Comparison of ENCODE assay signal across 1 cellular context in the genomic region with DNA sequence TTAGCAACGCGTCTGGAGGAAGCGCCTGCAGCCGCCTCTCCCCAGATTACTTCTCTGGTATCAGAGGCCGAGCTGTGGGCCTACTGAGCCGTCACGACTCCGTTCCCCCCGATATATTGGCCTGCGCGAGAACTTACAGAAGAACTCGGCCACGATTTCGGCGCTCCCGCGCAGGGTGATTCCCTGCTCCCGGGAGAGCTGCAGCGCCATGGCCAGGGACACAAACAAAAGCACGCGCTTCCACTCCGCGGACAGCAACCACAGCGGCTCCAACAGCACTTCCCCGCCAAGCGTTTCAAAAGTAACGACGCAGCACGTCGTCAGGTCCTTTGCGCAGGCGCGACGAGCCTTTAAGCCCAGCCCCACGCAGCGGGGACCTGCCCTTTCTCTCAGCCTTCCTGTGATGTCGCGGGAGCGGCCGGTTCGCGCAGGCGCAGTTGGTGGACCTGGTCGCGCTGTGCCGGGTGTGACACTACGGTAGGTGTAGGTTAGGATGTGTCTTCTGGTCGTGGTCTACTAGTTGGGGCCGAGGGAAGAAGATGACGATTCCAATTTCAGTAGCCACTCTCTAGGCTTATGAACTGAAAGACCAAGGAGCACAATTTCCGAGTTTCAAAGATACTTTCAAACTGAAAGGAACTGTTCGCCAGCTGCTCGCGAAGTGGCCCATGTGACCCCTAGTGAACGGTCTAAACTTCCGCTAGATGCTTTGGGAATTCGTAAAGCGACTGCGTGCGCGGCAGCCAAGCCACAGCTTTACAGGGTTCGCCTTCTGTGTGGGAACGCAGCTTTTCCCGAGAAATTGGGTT.
TF ChIP-seq lines count a peak whose summit lies in the region.

Gene MAD2L1, minus strand, starts transcription at position 324 of the 809 bp plus-strand sequence. Its CDS starts 114 bp downstream, at position 210.

TF ChIP-seq in HepG2, 621 proteins besides CTCF, POLR2A, EP300 and RAD21 (continued from another document and continues in another):
- TF ChIP-seq CEBPB (IDR thresholded peaks at IDR 0.05; ENCODE audit: borderline replicate concordance, low read depth, low read length): no peak
- TF ChIP-seq ZNF34 (CRISPR knock-in tag; IDR thresholded peaks at IDR 0.05; ENCODE audit: borderline replicate concordance): no peak
- TF ChIP-seq, protein P1, sequence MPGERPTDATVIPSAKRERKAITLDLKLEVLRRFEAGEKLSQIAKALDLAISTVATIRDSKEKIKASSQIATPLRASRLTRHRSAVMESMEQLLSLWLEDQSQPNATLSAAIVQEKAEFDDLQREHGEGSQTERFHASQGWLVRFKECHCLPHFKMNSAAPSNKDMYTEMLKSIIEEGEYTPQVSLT (CRISPR knock-in tag; IDR thresholded peaks at IDR 0.05; ENCODE audit: borderline replicate concordance, low read depth): no peak
- TF ChIP-seq SNAI1 (CRISPR knock-in tag; IDR thresholded peaks at IDR 0.05; ENCODE audit: borderline replicate concordance): 0 out of 2 replicates have a peak, but pooled peaks have one; percentile 57
- TF ChIP-seq, protein P2, sequence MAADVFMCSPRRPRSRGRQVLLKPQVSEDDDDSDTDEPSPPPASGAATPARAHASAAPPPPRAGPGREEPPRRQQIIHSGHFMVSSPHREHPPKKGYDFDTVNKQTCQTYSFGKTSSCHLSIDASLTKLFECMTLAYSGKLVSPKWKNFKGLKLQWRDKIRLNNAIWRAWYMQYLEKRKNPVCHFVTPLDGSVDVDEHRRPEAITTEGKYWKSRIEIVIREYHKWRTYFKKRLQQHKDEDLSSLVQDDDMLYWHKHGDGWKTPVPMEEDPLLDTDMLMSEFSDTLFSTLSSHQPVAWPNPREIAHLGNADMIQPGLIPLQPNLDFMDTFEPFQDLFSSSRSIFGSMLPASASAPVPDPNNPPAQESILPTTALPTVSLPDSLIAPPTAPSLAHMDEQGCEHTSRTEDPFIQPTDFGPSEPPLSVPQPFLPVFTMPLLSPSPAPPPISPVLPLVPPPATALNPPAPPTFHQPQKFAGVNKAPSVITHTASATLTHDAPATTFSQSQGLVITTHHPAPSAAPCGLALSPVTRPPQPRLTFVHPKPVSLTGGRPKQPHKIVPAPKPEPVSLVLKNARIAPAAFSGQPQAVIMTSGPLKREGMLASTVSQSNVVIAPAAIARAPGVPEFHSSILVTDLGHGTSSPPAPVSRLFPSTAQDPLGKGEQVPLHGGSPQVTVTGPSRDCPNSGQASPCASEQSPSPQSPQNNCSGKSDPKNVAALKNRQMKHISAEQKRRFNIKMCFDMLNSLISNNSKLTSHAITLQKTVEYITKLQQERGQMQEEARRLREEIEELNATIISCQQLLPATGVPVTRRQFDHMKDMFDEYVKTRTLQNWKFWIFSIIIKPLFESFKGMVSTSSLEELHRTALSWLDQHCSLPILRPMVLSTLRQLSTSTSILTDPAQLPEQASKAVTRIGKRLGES (CRISPR knock-in tag; IDR thresholded peaks at IDR 0.05; ENCODE audit: borderline replicate concordance): no peak
- TF ChIP-seq YEATS4 (CRISPR knock-in tag; IDR thresholded peaks at IDR 0.05; ENCODE audit: borderline replicate concordance): peak; percentile 75
- TF ChIP-seq, protein P3, sequence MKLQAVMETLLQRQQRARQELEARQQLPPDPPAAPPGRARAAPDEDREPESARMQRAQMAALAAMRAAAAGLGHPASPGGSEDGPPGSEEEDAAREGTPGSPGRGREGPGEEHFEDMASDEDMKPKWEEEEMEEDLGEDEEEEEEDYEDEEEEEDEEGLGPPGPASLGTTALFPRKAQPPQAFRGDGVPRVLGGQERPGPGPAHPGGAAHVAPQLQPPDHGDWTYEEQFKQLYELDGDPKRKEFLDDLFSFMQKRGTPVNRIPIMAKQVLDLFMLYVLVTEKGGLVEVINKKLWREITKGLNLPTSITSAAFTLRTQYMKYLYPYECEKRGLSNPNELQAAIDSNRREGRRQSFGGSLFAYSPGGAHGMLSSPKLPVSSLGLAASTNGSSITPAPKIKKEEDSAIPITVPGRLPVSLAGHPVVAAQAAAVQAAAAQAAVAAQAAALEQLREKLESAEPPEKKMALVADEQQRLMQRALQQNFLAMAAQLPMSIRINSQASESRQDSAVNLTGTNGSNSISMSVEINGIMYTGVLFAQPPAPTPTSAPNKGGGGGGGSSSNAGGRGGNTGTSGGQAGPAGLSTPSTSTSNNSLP (IDR thresholded peaks at IDR 0.05; ENCODE audit: low read depth, low read length): no peak; the same call in 1 of the 2 replicates
- peak; percentile 86; the same call in 1 of the 2 replicates for TF ChIP-seq SAFB2 (CRISPR knock-in tag; IDR thresholded peaks at IDR 0.05; ENCODE audit: borderline replicate concordance, low read depth)
- TF ChIP-seq EED (CRISPR knock-in tag; IDR thresholded peaks at IDR 0.05): no peak
- no peak; the same call in 1 of the 2 replicates for TF ChIP-seq ZNF670 (CRISPR knock-in tag; IDR thresholded peaks at IDR 0.05; ENCODE audit: borderline replicate concordance)
- TF ChIP-seq SALL1 (CRISPR knock-in tag; IDR thresholded peaks at IDR 0.05): peak; percentile 60
- TF ChIP-seq, protein P4, sequence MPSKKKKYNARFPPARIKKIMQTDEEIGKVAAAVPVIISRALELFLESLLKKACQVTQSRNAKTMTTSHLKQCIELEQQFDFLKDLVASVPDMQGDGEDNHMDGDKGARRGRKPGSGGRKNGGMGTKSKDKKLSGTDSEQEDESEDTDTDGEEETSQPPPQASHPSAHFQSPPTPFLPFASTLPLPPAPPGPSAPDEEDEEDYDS (CRISPR knock-in tag; IDR thresholded peaks at IDR 0.05): peak; percentile 72
- no peak for TF ChIP-seq MAF1 (CRISPR knock-in tag; IDR thresholded peaks at IDR 0.05; ENCODE audit: borderline replicate concordance)
- TF ChIP-seq CHCHD3 (CRISPR knock-in tag; IDR thresholded peaks at IDR 0.05): peak; percentile 44
- TF ChIP-seq, protein P5, sequence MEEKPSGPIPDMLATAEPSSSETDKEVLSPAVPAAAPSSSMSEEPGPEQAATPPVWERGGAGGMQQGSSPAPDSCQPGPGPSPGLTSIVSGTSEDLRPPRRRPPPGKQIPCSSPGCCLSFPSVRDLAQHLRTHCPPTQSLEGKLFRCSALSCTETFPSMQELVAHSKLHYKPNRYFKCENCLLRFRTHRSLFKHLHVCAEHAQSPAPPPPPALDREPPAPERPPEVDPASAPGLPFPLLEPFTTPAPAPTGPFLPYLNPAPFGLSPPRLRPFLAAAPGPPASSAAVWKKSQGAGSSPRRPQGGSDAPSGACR (CRISPR knock-in tag; IDR thresholded peaks at IDR 0.05): no peak
- TF ChIP-seq, protein P6, sequence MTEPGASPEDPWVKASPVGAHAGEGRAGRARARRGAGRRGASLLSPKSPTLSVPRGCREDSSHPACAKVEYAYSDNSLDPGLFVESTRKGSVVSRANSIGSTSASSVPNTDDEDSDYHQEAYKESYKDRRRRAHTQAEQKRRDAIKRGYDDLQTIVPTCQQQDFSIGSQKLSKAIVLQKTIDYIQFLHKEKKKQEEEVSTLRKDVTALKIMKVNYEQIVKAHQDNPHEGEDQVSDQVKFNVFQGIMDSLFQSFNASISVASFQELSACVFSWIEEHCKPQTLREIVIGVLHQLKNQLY (CRISPR knock-in tag; IDR thresholded peaks at IDR 0.05): no peak
- peak; percentile 55; the same call in 1 of the 2 replicates for TF ChIP-seq GATA4 (IDR thresholded peaks at IDR 0.05; ENCODE audit: borderline replicate concordance, low read depth)
- no peak for TF ChIP-seq ZBTB49 (CRISPR knock-in tag; IDR thresholded peaks at IDR 0.05; ENCODE audit: borderline replicate concordance)
- no peak for TF ChIP-seq SMARCE1 (IDR thresholded peaks at IDR 0.05; ENCODE audit: borderline replicate concordance)
- TF ChIP-seq CC2D1A (CRISPR knock-in tag; IDR thresholded peaks at IDR 0.05): no peak
- TF ChIP-seq, protein P7, sequence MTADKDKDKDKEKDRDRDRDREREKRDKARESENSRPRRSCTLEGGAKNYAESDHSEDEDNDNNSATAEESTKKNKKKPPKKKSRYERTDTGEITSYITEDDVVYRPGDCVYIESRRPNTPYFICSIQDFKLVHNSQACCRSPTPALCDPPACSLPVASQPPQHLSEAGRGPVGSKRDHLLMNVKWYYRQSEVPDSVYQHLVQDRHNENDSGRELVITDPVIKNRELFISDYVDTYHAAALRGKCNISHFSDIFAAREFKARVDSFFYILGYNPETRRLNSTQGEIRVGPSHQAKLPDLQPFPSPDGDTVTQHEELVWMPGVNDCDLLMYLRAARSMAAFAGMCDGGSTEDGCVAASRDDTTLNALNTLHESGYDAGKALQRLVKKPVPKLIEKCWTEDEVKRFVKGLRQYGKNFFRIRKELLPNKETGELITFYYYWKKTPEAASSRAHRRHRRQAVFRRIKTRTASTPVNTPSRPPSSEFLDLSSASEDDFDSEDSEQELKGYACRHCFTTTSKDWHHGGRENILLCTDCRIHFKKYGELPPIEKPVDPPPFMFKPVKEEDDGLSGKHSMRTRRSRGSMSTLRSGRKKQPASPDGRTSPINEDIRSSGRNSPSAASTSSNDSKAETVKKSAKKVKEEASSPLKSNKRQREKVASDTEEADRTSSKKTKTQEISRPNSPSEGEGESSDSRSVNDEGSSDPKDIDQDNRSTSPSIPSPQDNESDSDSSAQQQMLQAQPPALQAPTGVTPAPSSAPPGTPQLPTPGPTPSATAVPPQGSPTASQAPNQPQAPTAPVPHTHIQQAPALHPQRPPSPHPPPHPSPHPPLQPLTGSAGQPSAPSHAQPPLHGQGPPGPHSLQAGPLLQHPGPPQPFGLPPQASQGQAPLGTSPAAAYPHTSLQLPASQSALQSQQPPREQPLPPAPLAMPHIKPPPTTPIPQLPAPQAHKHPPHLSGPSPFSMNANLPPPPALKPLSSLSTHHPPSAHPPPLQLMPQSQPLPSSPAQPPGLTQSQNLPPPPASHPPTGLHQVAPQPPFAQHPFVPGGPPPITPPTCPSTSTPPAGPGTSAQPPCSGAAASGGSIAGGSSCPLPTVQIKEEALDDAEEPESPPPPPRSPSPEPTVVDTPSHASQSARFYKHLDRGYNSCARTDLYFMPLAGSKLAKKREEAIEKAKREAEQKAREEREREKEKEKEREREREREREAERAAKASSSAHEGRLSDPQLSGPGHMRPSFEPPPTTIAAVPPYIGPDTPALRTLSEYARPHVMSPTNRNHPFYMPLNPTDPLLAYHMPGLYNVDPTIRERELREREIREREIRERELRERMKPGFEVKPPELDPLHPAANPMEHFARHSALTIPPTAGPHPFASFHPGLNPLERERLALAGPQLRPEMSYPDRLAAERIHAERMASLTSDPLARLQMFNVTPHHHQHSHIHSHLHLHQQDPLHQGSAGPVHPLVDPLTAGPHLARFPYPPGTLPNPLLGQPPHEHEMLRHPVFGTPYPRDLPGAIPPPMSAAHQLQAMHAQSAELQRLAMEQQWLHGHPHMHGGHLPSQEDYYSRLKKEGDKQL (CRISPR knock-in tag; IDR thresholded peaks at IDR 0.05; ENCODE audit: low read depth): no peak
- peak; percentile 84 for TF ChIP-seq KMT2B (CRISPR knock-in tag; IDR thresholded peaks at IDR 0.05)
- TF ChIP-seq ZFAT (CRISPR knock-in tag; conservative IDR thresholded peaks at IDR 0.05): no peak
- no peak for TF ChIP-seq SNRNP70 (IDR thresholded peaks at IDR 0.05; ENCODE audit: low read depth, low read length)
- TF ChIP-seq ARID4A (CRISPR knock-in tag; IDR thresholded peaks at IDR 0.05; ENCODE audit: borderline replicate concordance): peak; percentile 100
- no peak for TF ChIP-seq ZNF232 (CRISPR knock-in tag; IDR thresholded peaks at IDR 0.05; ENCODE audit: borderline replicate concordance)
- no peak for TF ChIP-seq ZNF552 (CRISPR knock-in tag; IDR thresholded peaks at IDR 0.05; ENCODE audit: borderline replicate concordance)
- 0 out of 2 replicates have a peak, but pooled peaks have one; percentile 68 for TF ChIP-seq U2AF2 (IDR thresholded peaks at IDR 0.05; ENCODE audit: low read depth, low read length)
- 0 out of 2 replicates have a peak, but pooled peaks have one; percentile 43 for TF ChIP-seq THAP7 (CRISPR knock-in tag; IDR thresholded peaks at IDR 0.05)
